8 cellular contexts compared by ENCODE assay signal in genomic region chr19:34217952-34218817, GRCh38. TPM values are rescaled to one million over a fixed set of nuclear protein-coding genes. Genes with fewer than 3 reads are reported as not detected.
A peak's percentile ranks its signal among the peaks of the same experiment; 100 is the strongest.
DNase-seq lines count a peak whose midpoint lies in the region; ATAC-seq, FAIRE-seq and TF ChIP-seq lines count a peak whose summit lies in the region.

No MANE protein-coding gene starts in this region.

- TF ChIP-seq POLR2A in GM12892 (IDR thresholded peaks at IDR 0.05; ENCODE audit: low read depth, low read length): no peak

- DNase-seq in GM12892 (ENCODE audit: insufficient read length) (no peak), HS-5 (ENCODE audit: low read depth) (peak; percentile 76), RPMI8226 (peak; percentile 54), kidney epithelial cell (ENCODE audit: low read depth) (peak; percentile 81), C1 segment of cervical spinal cord (lab: John Stamatoyannopoulos, UW) (no peak), occipital lobe (lab: John Stamatoyannopoulos, UW) (no peak)
- peak; percentile 82 for DNase-seq in activated effector memory CD4-positive, alpha-beta T cell treated with anti-CD3 and anti-CD28 coated beads, Interleukin-2, amount 50 U/mL, for 16 hours
- peak; percentile 59 for DNase-seq in stimulated activated naive CD8-positive, alpha-beta T cell treated with anti-CD3 and anti-CD28 coated beads, Interleukin-15, Interleukin-2, amounts not matched to agents 100 U/mL and 50 U/mL, for 24 hours

- no peak overlapping the region for H3K4me3 ChIP-seq in kidney epithelial cell (ENCODE audit: low read depth, low read length)

- TF ChIP-seq CTCF in kidney epithelial cell (IDR thresholded peaks at IDR 0.05; ENCODE audit: insufficient read depth, low read length, poor library complexity, severe bottlenecking): no peak

- H3K36me3 ChIP-seq in kidney epithelial cell (ENCODE audit: control insufficient read depth, insufficient read depth, low read length): peaks cover 4% of the 10 kb centered on the region

- H3K27me3 ChIP-seq in kidney epithelial cell (ENCODE audit: control insufficient read depth, insufficient read depth, low read length): no peaks in the 10 kb centered on the region

- FAIRE-seq in GM12892 (lab: Jason Lieb, UNC): peak; percentile 24

- ATAC-seq in stimulated activated naive CD8-positive, alpha-beta T cell treated with anti-CD3 and anti-CD28 coated beads, Interleukin-15, Interleukin-2, amounts not matched to agents 100 U/mL and 50 U/mL, for 24 hours: peak; percentile 90

RNA-seq across cellular contexts. Expression of gene GARRE1, which starts 36.2 kb away (rescaled TPM):
- 7.8 TPM for polyA plus RNA-seq in GM12892 (2012; ENCODE audit: missing spikeins)
- total RNA-seq in kidney epithelial cell: 14.8 and 18.6 TPM in 2 replicates
- total RNA-seq in occipital lobe: 20.7 TPM

RNA-seq across cellular contexts. Expression of gene LSM14A, which starts 45.9 kb away (rescaled TPM):
- polyA plus RNA-seq in GM12892 (2012; ENCODE audit: missing spikeins): 85.6 TPM
- 105 and 106 TPM in 2 replicates for total RNA-seq in kidney epithelial cell
- total RNA-seq in occipital lobe: 69.1 TPM

Comparison
In these comparisons a context has a peak if more than half of its experiments do, and no peak if none do; other contexts are left out.
1. DNase-seq: peak in HS-5 (single experiment), RPMI8226 (single experiment), activated effector memory CD4-positive, alpha-beta T cell treated with anti-CD3 and anti-CD28 coated beads, Interleukin-2, amount 50 U/mL, for 16 hours (single experiment), kidney epithelial cell (single experiment) and stimulated activated naive CD8-positive, alpha-beta T cell treated with anti-CD3 and anti-CD28 coated beads, Interleukin-15, Interleukin-2, amounts not matched to agents 100 U/mL and 50 U/mL, for 24 hours (single experiment); none in GM12892 (single experiment), C1 segment of cervical spinal cord (0 of 14) and occipital lobe (single experiment).